Comparison of ENCODE assay signal across 2 cellular contexts in the genomic region with DNA sequence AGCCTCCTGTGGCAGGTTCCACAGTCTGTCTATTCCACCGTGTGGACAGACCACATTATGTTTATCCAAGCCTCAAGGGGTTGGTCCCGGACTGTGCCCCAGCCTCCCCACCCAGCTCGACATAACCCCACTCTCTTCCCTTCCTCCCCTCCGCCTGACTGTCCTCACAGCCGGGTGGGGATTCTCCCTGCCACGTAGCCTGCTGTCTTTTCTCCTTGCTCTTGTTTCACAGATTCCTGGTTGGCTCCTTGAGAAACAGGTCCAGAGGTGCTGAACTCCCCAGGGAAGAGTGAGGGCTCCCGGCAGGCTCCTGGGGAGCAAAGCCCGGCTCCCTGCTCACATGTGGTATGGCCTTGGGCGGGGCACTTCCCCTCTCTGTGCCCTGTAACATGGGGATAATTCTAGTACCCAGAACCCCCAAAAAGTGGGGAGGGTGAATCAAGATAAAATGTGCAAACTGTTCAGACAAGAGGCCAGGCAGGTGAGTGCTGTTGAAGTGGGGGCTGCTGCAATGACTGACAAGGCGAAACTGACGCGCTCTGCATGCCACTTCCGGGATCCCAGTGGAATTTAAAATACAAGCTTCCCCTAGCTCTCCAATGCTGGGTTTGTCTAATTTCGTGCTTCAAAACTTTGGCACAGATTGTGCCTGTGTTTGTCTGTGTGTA.
TF ChIP-seq lines count a peak whose summit lies in the region.

No MANE protein-coding gene starts in this region.

TF ChIP-seq in SK-N-SH, 30 proteins besides CTCF, POLR2A, EP300 and RAD21 (continued from another document):
- TF ChIP-seq, protein P1, sequence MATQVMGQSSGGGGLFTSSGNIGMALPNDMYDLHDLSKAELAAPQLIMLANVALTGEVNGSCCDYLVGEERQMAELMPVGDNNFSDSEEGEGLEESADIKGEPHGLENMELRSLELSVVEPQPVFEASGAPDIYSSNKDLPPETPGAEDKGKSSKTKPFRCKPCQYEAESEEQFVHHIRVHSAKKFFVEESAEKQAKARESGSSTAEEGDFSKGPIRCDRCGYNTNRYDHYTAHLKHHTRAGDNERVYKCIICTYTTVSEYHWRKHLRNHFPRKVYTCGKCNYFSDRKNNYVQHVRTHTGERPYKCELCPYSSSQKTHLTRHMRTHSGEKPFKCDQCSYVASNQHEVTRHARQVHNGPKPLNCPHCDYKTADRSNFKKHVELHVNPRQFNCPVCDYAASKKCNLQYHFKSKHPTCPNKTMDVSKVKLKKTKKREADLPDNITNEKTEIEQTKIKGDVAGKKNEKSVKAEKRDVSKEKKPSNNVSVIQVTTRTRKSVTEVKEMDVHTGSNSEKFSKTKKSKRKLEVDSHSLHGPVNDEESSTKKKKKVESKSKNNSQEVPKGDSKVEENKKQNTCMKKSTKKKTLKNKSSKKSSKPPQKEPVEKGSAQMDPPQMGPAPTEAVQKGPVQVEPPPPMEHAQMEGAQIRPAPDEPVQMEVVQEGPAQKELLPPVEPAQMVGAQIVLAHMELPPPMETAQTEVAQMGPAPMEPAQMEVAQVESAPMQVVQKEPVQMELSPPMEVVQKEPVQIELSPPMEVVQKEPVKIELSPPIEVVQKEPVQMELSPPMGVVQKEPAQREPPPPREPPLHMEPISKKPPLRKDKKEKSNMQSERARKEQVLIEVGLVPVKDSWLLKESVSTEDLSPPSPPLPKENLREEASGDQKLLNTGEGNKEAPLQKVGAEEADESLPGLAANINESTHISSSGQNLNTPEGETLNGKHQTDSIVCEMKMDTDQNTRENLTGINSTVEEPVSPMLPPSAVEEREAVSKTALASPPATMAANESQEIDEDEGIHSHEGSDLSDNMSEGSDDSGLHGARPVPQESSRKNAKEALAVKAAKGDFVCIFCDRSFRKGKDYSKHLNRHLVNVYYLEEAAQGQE (IDR thresholded peaks at IDR 0.05; ENCODE audit: low read depth, low read length), result no peak
TF ChIP-seq in SK-N-SH: peak in this region for 0.

TF ChIP-seq in SK-N-SH treated with all-trans-retinoic acid at 6 μM for 48 hours, 23 proteins besides CTCF, POLR2A, EP300 and RAD21 (continued from another document):
- TF ChIP-seq, protein P2, sequence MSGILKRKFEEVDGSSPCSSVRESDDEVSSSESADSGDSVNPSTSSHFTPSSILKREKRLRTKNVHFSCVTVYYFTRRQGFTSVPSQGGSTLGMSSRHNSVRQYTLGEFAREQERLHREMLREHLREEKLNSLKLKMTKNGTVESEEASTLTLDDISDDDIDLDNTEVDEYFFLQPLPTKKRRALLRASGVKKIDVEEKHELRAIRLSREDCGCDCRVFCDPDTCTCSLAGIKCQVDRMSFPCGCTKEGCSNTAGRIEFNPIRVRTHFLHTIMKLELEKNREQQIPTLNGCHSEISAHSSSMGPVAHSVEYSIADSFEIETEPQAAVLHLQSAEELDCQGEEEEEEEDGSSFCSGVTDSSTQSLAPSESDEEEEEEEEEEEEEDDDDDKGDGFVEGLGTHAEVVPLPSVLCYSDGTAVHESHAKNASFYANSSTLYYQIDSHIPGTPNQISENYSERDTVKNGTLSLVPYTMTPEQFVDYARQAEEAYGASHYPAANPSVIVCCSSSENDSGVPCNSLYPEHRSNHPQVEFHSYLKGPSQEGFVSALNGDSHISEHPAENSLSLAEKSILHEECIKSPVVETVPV (CRISPR knock-in tag; IDR thresholded peaks at IDR 0.05), result no peak
- TF ChIP-seq, protein P3, sequence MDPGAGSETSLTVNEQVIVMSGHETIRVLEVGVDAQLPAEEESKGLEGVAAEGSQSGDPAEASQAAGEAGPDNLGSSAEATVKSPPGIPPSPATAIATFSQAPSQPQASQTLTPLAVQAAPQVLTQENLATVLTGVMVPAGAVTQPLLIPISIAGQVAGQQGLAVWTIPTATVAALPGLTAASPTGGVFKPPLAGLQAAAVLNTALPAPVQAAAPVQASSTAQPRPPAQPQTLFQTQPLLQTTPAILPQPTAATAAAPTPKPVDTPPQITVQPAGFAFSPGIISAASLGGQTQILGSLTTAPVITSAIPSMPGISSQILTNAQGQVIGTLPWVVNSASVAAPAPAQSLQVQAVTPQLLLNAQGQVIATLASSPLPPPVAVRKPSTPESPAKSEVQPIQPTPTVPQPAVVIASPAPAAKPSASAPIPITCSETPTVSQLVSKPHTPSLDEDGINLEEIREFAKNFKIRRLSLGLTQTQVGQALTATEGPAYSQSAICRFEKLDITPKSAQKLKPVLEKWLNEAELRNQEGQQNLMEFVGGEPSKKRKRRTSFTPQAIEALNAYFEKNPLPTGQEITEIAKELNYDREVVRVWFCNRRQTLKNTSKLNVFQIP (CRISPR knock-in tag; IDR thresholded peaks at IDR 0.05; ENCODE audit: borderline replicate concordance, low read depth), result no peak
- TF ChIP-seq TSHZ2 (CRISPR knock-in tag; IDR thresholded peaks at IDR 0.05) (no peak), TOX (CRISPR knock-in tag; IDR thresholded peaks at IDR 0.05; ENCODE audit: borderline replicate concordance) (no peak), TCF4 (CRISPR knock-in tag; IDR thresholded peaks at IDR 0.05; ENCODE audit: borderline replicate concordance) (no peak), ARNTL (CRISPR knock-in tag; IDR thresholded peaks at IDR 0.05; ENCODE audit: borderline replicate concordance, low read depth) (no peak)
TF ChIP-seq in SK-N-SH treated with all-trans-retinoic acid at 6 μM for 48 hours: peak in this region for 0.
